ENCODE assay signal across 8 cellular contexts in the genomic region with DNA sequence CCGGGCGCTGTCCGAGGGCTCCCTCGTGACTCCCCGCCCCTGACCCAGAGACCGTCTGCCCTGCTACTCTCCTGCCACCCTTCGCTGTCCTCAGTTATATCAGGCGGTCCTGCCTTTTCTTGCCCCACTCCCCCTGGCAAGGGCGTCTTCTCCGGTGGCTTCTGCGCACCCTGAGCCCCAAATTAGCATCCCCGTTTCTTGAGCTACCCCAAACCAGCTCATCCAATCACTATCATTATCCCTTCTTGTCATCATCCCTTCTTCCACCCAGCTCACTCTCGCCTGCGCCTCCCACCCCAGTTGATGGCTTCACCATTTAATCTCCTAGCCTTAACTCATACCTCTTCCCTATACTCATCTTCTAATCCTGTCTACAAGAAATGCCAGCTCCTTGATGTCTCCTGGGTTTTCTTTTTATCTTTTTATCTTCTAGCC. TPM values are rescaled to one million over a fixed set of nuclear protein-coding genes. Genes with fewer than 3 reads are reported as not detected.
DNase-seq lines count a peak whose midpoint lies in the region; ATAC-seq and TF ChIP-seq lines count a peak whose summit lies in the region.

No MANE protein-coding gene starts in this region.

- H3K27ac ChIP-seq in HUES64 (ENCODE audit: low read depth, low read length) (no peak overlapping the region), breast epithelium (peak overlapping the region; percentile 97 to 100), liver (ENCODE audit: low read depth in 1 of 2, low read length in 2 of 2) (peak overlapping the region; percentile 82 to 91), thymus (ENCODE audit: low read depth) (peak overlapping the region; percentile 6)

- peak overlapping the region; percentile 88 for H3K4me3 ChIP-seq in HUES64 (ENCODE audit: low read length)
- peak overlapping the region; percentile 80 to 99 (median 82) for H3K4me3 ChIP-seq in breast epithelium
- peak overlapping the region; percentile 55 to 87 (median 81) for H3K4me3 ChIP-seq in liver (ENCODE audit: low read depth in 1 of 3, low read length in 3 of 3)
- H3K4me3 ChIP-seq in thymus (ENCODE audit: low read length), result peak overlapping the region; percentile 88

- intact Hi-C loops in breast epithelium (cut with DNase I; ENCODE audit: low total_unique reads), result loop anchor here (10.0 kb wide), 1 partner anchor 187 kb away; no protein-coding TSS in a partner anchor

- H3K27me3 ChIP-seq in HUES64 (ENCODE audit: insufficient read depth, low read length) (peaks cover 12% of the 10 kb centered on the region; the same call in 1 of the 2 replicates), breast epithelium (no peaks in the 10 kb centered on the region), liver (ENCODE audit: control insufficient read depth in 4 of 4, insufficient read depth in 4 of 4, low read length in 3 of 4) (no peaks in the 10 kb centered on the region), thymus (ENCODE audit: control insufficient read depth, insufficient read depth) (no peaks in the 10 kb centered on the region)

- H3K4me1 ChIP-seq in HUES64 (ENCODE audit: insufficient read depth, low read length), result peaks cover 4% of the 10 kb centered on the region; the same call in 1 of the 2 replicates
- H3K4me1 ChIP-seq in breast epithelium, result peaks cover 8 to 34% of the 10 kb centered on the region in 2 donors
- H3K4me1 ChIP-seq in liver (ENCODE audit: control insufficient read depth in 4 of 4, insufficient read depth in 4 of 4, low read length in 3 of 4), result peaks cover 2 to 30% (median 20%) of the 10 kb centered on the region in 4 donors
- H3K4me1 ChIP-seq in thymus (ENCODE audit: control insufficient read depth, insufficient read depth, low read length), result peaks cover 21% of the 10 kb centered on the region

- no peaks in the 10 kb centered on the region for H3K36me3 ChIP-seq in HUES64 (ENCODE audit: insufficient read depth, low read length)
- no peaks in the 10 kb centered on the region for H3K36me3 ChIP-seq in breast epithelium
- no peaks in the 10 kb centered on the region for H3K36me3 ChIP-seq in liver (ENCODE audit: control insufficient read depth in 4 of 4, insufficient read depth in 3 of 4, low read depth in 1 of 4, low read length in 3 of 4)
- no peaks in the 10 kb centered on the region for H3K36me3 ChIP-seq in thymus (ENCODE audit: control insufficient read depth, insufficient read depth)

- TF ChIP-seq POLR2A in breast epithelium (IDR thresholded peaks at IDR 0.05), result no peak

- peak overlapping the region; percentile 77 for H3K9ac ChIP-seq in HUES64 (ENCODE audit: low read depth, low read length)
- peak overlapping the region; percentile 50 to 73 for H3K9ac ChIP-seq in liver (ENCODE audit: low read depth in 1 of 2, low read length in 2 of 2)

- no peak for DNase-seq in breast epithelium (ENCODE audit: low spot score in 2 of 2)
- no peak for DNase-seq in AML-193 (lab: John Stamatoyannopoulos, UW)
- no peak for DNase-seq in DMS153 treated with DMSO at 0.1 percent for 48 hours (lab: John Stamatoyannopoulos, UW; ENCODE audit: unreplicated experiment)

- TF ChIP-seq CTCF in breast epithelium (IDR thresholded peaks at IDR 0.05) (no peak), liver (IDR thresholded peaks at IDR 0.05; ENCODE audit: low read depth, low read length, missing input control) (no peak)

- TF ChIP-seq RAD21 in liver (IDR thresholded peaks at IDR 0.05), result peak in 1 of 2 donors; percentile 4

- H3K9me3 ChIP-seq in HUES64 (ENCODE audit: insufficient read depth, low read depth, low read length) (no peaks in the 10 kb centered on the region), breast epithelium (no peaks in the 10 kb centered on the region), liver (ENCODE audit: control insufficient read depth in 4 of 4, low read length in 3 of 4) (no peaks in the 10 kb centered on the region), thymus (ENCODE audit: control insufficient read depth) (no peaks in the 10 kb centered on the region)

- WGBS in HUES64, result 2% methylated on average over 14 of the region's 14 CpGs
- WGBS in liver, result 2% methylated on average over 14 of the region's 14 CpGs
- 3% methylated on average over 14 of the region's 14 CpGs for WGBS in thymus

- peak; percentile 31 for ATAC-seq in GM18867 (IDR thresholded peaks at IDR 0.05; ENCODE audit: unreplicated experiment)
- ATAC-seq in HG03457 (IDR thresholded peaks at IDR 0.05; ENCODE audit: unreplicated experiment), result no peak

TF ChIP-seq in liver, 16 proteins besides CTCF, POLR2A, EP300 and RAD21 (continues in another document):
- TF ChIP-seq JUND (IDR thresholded peaks at IDR 0.05) (no peak), ATF3 (IDR thresholded peaks at IDR 0.05) (no peak), EGR1 (IDR thresholded peaks at IDR 0.05; ENCODE audit: low read depth in 2 of 2) (no peak), FOXA1 (IDR thresholded peaks at IDR 0.05) (no peak), HNF4A (conservative IDR thresholded peaks at IDR 0.05) (no peak), YY1 (IDR thresholded peaks at IDR 0.05) (no peak), TAF1 (conservative IDR thresholded peaks at IDR 0.05) (no peak), RXRA (IDR thresholded peaks at IDR 0.05) (no peak), ZBTB33 (IDR thresholded peaks at IDR 0.05) (no peak)
- TF ChIP-seq, protein P1, sequence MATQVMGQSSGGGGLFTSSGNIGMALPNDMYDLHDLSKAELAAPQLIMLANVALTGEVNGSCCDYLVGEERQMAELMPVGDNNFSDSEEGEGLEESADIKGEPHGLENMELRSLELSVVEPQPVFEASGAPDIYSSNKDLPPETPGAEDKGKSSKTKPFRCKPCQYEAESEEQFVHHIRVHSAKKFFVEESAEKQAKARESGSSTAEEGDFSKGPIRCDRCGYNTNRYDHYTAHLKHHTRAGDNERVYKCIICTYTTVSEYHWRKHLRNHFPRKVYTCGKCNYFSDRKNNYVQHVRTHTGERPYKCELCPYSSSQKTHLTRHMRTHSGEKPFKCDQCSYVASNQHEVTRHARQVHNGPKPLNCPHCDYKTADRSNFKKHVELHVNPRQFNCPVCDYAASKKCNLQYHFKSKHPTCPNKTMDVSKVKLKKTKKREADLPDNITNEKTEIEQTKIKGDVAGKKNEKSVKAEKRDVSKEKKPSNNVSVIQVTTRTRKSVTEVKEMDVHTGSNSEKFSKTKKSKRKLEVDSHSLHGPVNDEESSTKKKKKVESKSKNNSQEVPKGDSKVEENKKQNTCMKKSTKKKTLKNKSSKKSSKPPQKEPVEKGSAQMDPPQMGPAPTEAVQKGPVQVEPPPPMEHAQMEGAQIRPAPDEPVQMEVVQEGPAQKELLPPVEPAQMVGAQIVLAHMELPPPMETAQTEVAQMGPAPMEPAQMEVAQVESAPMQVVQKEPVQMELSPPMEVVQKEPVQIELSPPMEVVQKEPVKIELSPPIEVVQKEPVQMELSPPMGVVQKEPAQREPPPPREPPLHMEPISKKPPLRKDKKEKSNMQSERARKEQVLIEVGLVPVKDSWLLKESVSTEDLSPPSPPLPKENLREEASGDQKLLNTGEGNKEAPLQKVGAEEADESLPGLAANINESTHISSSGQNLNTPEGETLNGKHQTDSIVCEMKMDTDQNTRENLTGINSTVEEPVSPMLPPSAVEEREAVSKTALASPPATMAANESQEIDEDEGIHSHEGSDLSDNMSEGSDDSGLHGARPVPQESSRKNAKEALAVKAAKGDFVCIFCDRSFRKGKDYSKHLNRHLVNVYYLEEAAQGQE (IDR thresholded peaks at IDR 0.05), result no peak
- TF ChIP-seq, protein P2, sequence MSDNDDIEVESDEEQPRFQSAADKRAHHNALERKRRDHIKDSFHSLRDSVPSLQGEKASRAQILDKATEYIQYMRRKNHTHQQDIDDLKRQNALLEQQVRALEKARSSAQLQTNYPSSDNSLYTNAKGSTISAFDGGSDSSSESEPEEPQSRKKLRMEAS (IDR thresholded peaks at IDR 0.05), result no peak

RNA-seq across cellular contexts. Expression of gene TTC21A, which starts 0.4 kb away (rescaled TPM):
- 1.00 TPM for polyA plus RNA-seq in HUES64 (2013, experiment 1 of 2)
- polyA plus RNA-seq in HUES64 (2013, experiment 2 of 2), result 1.6 TPM
- total RNA-seq in breast epithelium (10 to 100 TPM in 2 of 3 donors, 1 to 10 TPM in 1; 5.9 to 16.1 (median 13.1) TPM), liver (1 to 10 TPM in 1 of 2 donors, under 1 TPM in 1; 0.28 to 3.3 TPM)
- polyA plus RNA-seq in liver (1 to 10 TPM in 1 of 2 donors, under 1 TPM in 1; 0.89 to 2.3 TPM), thymus (12.3 TPM)

RNA-seq across cellular contexts. Expression of gene GORASP1, which starts 0.5 kb away (rescaled TPM):
- polyA plus RNA-seq in HUES64 (2013, experiment 1 of 2), result 16.2 TPM
- polyA plus RNA-seq in HUES64 (2013, experiment 2 of 2), result 21.9 TPM
- total RNA-seq in breast epithelium (10 to 100 TPM; 58.2 to 98.8 (median 77.3) TPM), liver (10 to 100 TPM; 11.8 to 39.4 TPM)
- polyA plus RNA-seq in liver (10 to 100 TPM; 13.4 to 25.3 TPM), thymus (26.2 TPM)

RNA-seq across cellular contexts. Expression of gene CSRNP1, which starts 45.5 kb away (rescaled TPM):
- 5.1 TPM for polyA plus RNA-seq in HUES64 (2013, experiment 1 of 2)
- polyA plus RNA-seq in HUES64 (2013, experiment 2 of 2), result 5.8 TPM
- total RNA-seq in breast epithelium, result 100 to 1,000 TPM in 1 of 3 donors, 10 to 100 TPM in 2; 30.2 to 112 (median 59.0) TPM
- total RNA-seq in liver, result 10 to 100 TPM in 1 of 2 donors, 1 to 10 TPM in 1; 4.7 to 19.3 TPM
- 10 to 100 TPM in 1 of 2 donors, 1 to 10 TPM in 1; 8.7 to 12.8 TPM for polyA plus RNA-seq in liver
- polyA plus RNA-seq in thymus, result 26.1 TPM

RNA-seq across cellular contexts. Expression of gene WDR48, which starts 56.1 kb away (rescaled TPM):
- 34.7 TPM for polyA plus RNA-seq in HUES64 (2013, experiment 1 of 2)
- 35.5 TPM for polyA plus RNA-seq in HUES64 (2013, experiment 2 of 2)
- total RNA-seq in breast epithelium, result 10 to 100 TPM; 32.8 to 48.9 (median 33.8) TPM
- total RNA-seq in liver, result 10 to 100 TPM; 22.8 to 24.9 TPM
- polyA plus RNA-seq in liver, result 10 to 100 TPM in 1 of 2 donors, 1 to 10 TPM in 1; 8.0 to 10.2 TPM
- polyA plus RNA-seq in thymus, result 24.4 TPM

RNA-seq across cellular contexts. Expression of gene SCN11A, which starts 56.1 kb away (rescaled TPM):
- 0.05 TPM for polyA plus RNA-seq in HUES64 (2013, experiment 1 of 2)
- 0.13 TPM for polyA plus RNA-seq in HUES64 (2013, experiment 2 of 2)
- total RNA-seq in breast epithelium, result under 1 TPM; 0.15 to 0.48 (median 0.33) TPM
- under 1 TPM; 0.08 to 0.14 TPM for total RNA-seq in liver
- under 1 TPM; 0.06 to 0.18 TPM for polyA plus RNA-seq in liver
- polyA plus RNA-seq in thymus, result 0.59 TPM
